In genomic region chr4:78776729-78777555, GRCh38 we compare ENCODE assay signal across 8 cellular contexts. TPM values are rescaled to one million over a fixed set of nuclear protein-coding genes. Genes with fewer than 3 reads are reported as not detected.
DNase-seq lines count a peak whose midpoint lies in the region; ATAC-seq, FAIRE-seq and TF ChIP-seq lines count a peak whose summit lies in the region.

No MANE protein-coding gene starts in this region.

- H3K79me2 ChIP-seq in KMS-11 (ENCODE audit: insufficient read depth, low read depth) (peaks cover 53% of the 10 kb centered on the region), keratinocyte (ENCODE audit: control insufficient read depth, insufficient read depth, low read length) (peaks cover 51% of the 10 kb centered on the region)

- peak overlapping the region; percentile 90 for H3K4me3 ChIP-seq in KMS-11 (IDR thresholded peaks at IDR 0.05; ENCODE audit: insufficient read depth, low read depth, low read length)
- peak overlapping the region; percentile 75 to 88 (median 86) for H3K4me3 ChIP-seq in breast epithelium
- peak overlapping the region; percentile 60 to 91 (median 70) for H3K4me3 ChIP-seq in keratinocyte (ENCODE audit: control insufficient read depth in 2 of 3, extremely low read depth in 1 of 3, insufficient read depth in 2 of 3, low read depth in 1 of 3, low read length in 3 of 3)

- peak overlapping the region; percentile 96 for H3K9ac ChIP-seq in KMS-11
- H3K9ac ChIP-seq in keratinocyte (ENCODE audit: control insufficient read depth, extremely low read depth, insufficient read depth, low read length) = peak overlapping the region; percentile 92

- no peak for TF ChIP-seq POLR2A in breast epithelium (IDR thresholded peaks at IDR 0.05)

- H3K27ac ChIP-seq in KMS-11 (peak overlapping the region; percentile 61), breast epithelium (peak overlapping the region; percentile 99), keratinocyte (ENCODE audit: control insufficient read depth, insufficient read depth, low read length) (peak overlapping the region; percentile 61)

- H3K4me2 ChIP-seq in KMS-11 = peak overlapping the region; percentile 95
- H3K4me2 ChIP-seq in keratinocyte (ENCODE audit: control insufficient read depth, extremely low read depth, insufficient read depth, low read depth, low read length) = peak overlapping the region; percentile 66

- H2AFZ ChIP-seq in KMS-11 (ENCODE audit: low read depth) = peak overlapping the region; percentile 52; the same call in 1 of the 2 replicates
- H2AFZ ChIP-seq in keratinocyte (ENCODE audit: control insufficient read depth, low read length) = peak overlapping the region; percentile 1

- DNase-seq in GDM1 (lab: John Stamatoyannopoulos, UW) (peak; percentile 9), UCSD-AML1 (lab: John Stamatoyannopoulos, UW; ENCODE audit: unreplicated experiment) (peak; percentile 63), breast epithelium (ENCODE audit: low spot score in 2 of 2) (peak in 1 of 2 donors; percentile 25), keratinocyte (ENCODE audit: low read depth, low spot score) (no peak), NCI-H1436 treated with DMSO at 0.1 percent for 48 hours (lab: John Stamatoyannopoulos, UW) (no peak)
- DNase-seq in stimulated activated CD4-positive, alpha-beta T cell treated with anti-CD3 and anti-CD28 coated beads, Interleukin-15, amount 100 ng/mL, for 1 hour (ENCODE audit: low read depth in 1 of 2, low spot score in 1 of 2) = peak; percentile 14 to 17

- H3K27me3 ChIP-seq in KMS-11 (ENCODE audit: insufficient read depth, low read depth) (no peaks in the 10 kb centered on the region), breast epithelium (no peaks in the 10 kb centered on the region), keratinocyte (ENCODE audit: control insufficient read depth, extremely low read depth, insufficient read depth, low read length) (no peaks in the 10 kb centered on the region)

- H3K36me3 ChIP-seq in KMS-11 (ENCODE audit: insufficient read depth) (no peaks in the 10 kb centered on the region; the same call in 1 of the 2 replicates), breast epithelium (no peaks in the 10 kb centered on the region), keratinocyte (ENCODE audit: control insufficient read depth in 2 of 2, extremely low read depth in 1 of 2, insufficient read depth in 2 of 2, low read length in 2 of 2) (no peaks in the 10 kb centered on the region)

- ATAC-seq in GM21825 (IDR thresholded peaks at IDR 0.05; ENCODE audit: unreplicated experiment) = peak; percentile 29

- intact Hi-C loops in breast epithelium (cut with DNase I; ENCODE audit: low total_unique reads) = loop anchor here (10.0 kb wide), 1 partner anchor 132 kb away; no protein-coding TSS in a partner anchor

- H4K20me1 ChIP-seq in KMS-11 (ENCODE audit: insufficient read depth) (no peaks in the 10 kb centered on the region), keratinocyte (ENCODE audit: control insufficient read depth, extremely low read depth, insufficient read depth, low read length) (no peaks in the 10 kb centered on the region)

- H3K9me3 ChIP-seq in breast epithelium = no peaks in the 10 kb centered on the region
- H3K9me3 ChIP-seq in keratinocyte (ENCODE audit: control insufficient read depth, low read depth, low read length) = no peaks in the 10 kb centered on the region

- peaks cover 4% of the 10 kb centered on the region for H3K9me1 ChIP-seq in keratinocyte (ENCODE audit: control insufficient read depth, extremely low read depth, insufficient read depth, low read length)

- no peak for TF ChIP-seq CTCF in KMS-11 (conservative IDR thresholded peaks at IDR 0.05; ENCODE audit: low read depth, low read length)
- TF ChIP-seq CTCF in breast epithelium (IDR thresholded peaks at IDR 0.05) = no peak
- TF ChIP-seq CTCF in keratinocyte (optimal IDR thresholded peaks at IDR 0.05 in 1 of 3, IDR thresholded peaks at IDR 0.05 in 1 of 3, conservative IDR thresholded peaks at IDR 0.05 in 1 of 3; ENCODE audit: extremely low read depth in 1 of 3, insufficient read depth in 2 of 3, low read length in 3 of 3) = no peak

- peak; percentile 87 for FAIRE-seq in keratinocyte (lab: Jason Lieb, UNC)

- dilution Hi-C loops in keratinocyte (cut with MboI; ENCODE audit: extremely low pct_ligation_motif_present, low sequenced_read_pairs) = no loop called here

- H3K4me1 ChIP-seq in KMS-11 (ENCODE audit: low read depth, poor library complexity, severe bottlenecking) (peaks cover 78% of the 10 kb centered on the region), breast epithelium (no peaks in the 10 kb centered on the region), keratinocyte (ENCODE audit: control insufficient read depth, extremely low read depth, insufficient read depth, low read length) (peaks cover 32% of the 10 kb centered on the region)

RNA-seq across cellular contexts. Expression of gene BMP2K, which starts 0.8 kb away (rescaled TPM):
- total RNA-seq in breast epithelium = 100 to 1,000 TPM in 1 of 3 donors, 10 to 100 TPM in 2; 42.3 to 134 (median 42.4) TPM
- 27.0 to 35.4 TPM (median 27.4 TPM) in 3 replicates for polyA plus RNA-seq in keratinocyte
- 14.7 TPM for polyA plus RNA-seq in keratinocyte (2011; ENCODE audit: low read depth)
- 15.6 and 34.6 TPM in 2 replicates for polyA plus RNA-seq in keratinocyte (2011; cell fraction: cytosol; rRNA removed)
- polyA plus RNA-seq in keratinocyte (2011; cell fraction: nucleus; rRNA removed) = 47.4 and 54.9 TPM in 2 replicates
- 16.2 and 18.1 TPM in 2 replicates for polyA plus RNA-seq in keratinocyte (2012; ENCODE audit: low replicate concordance)
- 11.7 to 79.7 TPM (median 41.1 TPM) in 3 replicates for polyA minus RNA-seq in keratinocyte
- 25.5 TPM for polyA minus RNA-seq in keratinocyte (2011; cell fraction: cytosol; rRNA and poly(A)+ RNA removed)
- 53.0 and 90.6 TPM in 2 replicates for polyA minus RNA-seq in keratinocyte (2011; cell fraction: nucleus; rRNA and poly(A)+ RNA removed)

Comparison
In these comparisons a context has a peak if more than half of its experiments do, and no peak if none do; other contexts are left out.
1. DNase-seq: peak in GDM1 (single experiment), UCSD-AML1 (single experiment) and stimulated activated CD4-positive, alpha-beta T cell treated with anti-CD3 and anti-CD28 coated beads, Interleukin-15, amount 100 ng/mL, for 1 hour (2 of 2); none in keratinocyte (single experiment) and NCI-H1436 treated with DMSO at 0.1 percent for 48 hours (single experiment).
2. Peak in every context shown above with its lines, with median percentiles within 50 percentile points of each other: H3K27ac ChIP-seq and H3K4me3 ChIP-seq.